In the genomic region with DNA sequence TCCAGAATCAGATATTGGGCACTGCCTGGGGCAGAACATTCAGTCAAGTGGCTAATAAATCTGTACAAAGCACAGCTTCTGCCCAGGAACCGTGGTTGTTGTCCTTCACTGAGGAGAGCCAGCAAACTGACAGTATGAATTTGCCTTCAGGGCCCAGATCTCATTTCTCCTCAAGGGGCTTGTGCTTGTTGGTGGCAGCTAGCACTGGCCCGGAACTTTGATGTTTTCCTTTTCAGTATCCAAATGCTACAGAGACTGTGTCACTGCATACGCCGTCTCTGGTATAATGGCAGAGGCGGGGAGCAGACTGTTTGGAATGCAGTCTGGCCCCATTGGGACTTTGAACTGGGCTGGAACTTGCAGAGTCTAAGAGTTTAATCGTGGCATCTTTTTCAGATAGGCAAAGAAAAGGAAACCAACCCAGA, we compare ENCODE assay signal across 1 cellular context.
TF ChIP-seq lines count a peak whose summit lies in the region.

No MANE protein-coding gene starts in this region.

TF ChIP-seq in HepG2, 621 proteins besides CTCF, POLR2A, EP300 and RAD21 (continued from another document and continues in another):
- TF ChIP-seq, protein P1, sequence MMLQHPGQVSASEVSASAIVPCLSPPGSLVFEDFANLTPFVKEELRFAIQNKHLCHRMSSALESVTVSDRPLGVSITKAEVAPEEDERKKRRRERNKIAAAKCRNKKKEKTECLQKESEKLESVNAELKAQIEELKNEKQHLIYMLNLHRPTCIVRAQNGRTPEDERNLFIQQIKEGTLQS (CRISPR knock-in tag; IDR thresholded peaks at IDR 0.05) = 0 out of 2 replicates have a peak, but pooled peaks have one; percentile 46
- TF ChIP-seq KLF16 (CRISPR knock-in tag; IDR thresholded peaks at IDR 0.05) (peak in 1 of 2 experiments; percentile 58; a peak in 1 of 4 replicates), ZNF562 (CRISPR knock-in tag; IDR thresholded peaks at IDR 0.05; ENCODE audit: borderline replicate concordance) (no peak), ZNF317 (CRISPR knock-in tag; IDR thresholded peaks at IDR 0.05) (no peak), TEAD3 (CRISPR knock-in tag; optimal IDR thresholded peaks at IDR 0.05; ENCODE audit: borderline replicate concordance) (peak; percentile 95), NRL (CRISPR knock-in tag; IDR thresholded peaks at IDR 0.05; ENCODE audit: borderline replicate concordance) (no peak), ZNF207 (IDR thresholded peaks at IDR 0.05; ENCODE audit: borderline replicate concordance) (no peak), SALL1 (CRISPR knock-in tag; IDR thresholded peaks at IDR 0.05) (peak; percentile 90), NFIC (IDR thresholded peaks at IDR 0.05; ENCODE audit: low read length) (peak; percentile 50; the same call in 1 of the 2 replicates), MIER2 (CRISPR knock-in tag; IDR thresholded peaks at IDR 0.05) (0 out of 2 replicates have a peak, but pooled peaks have one; percentile 14), HDAC1 (CRISPR knock-in tag; IDR thresholded peaks at IDR 0.05) (peak; percentile 75), YEATS2 (CRISPR knock-in tag; IDR thresholded peaks at IDR 0.05; ENCODE audit: borderline replicate concordance) (no peak), ZIK1 (CRISPR knock-in tag; IDR thresholded peaks at IDR 0.05; ENCODE audit: borderline replicate concordance, low read depth) (no peak), ZNF335 (CRISPR knock-in tag; IDR thresholded peaks at IDR 0.05) (no peak), ZBTB1 (CRISPR knock-in tag; IDR thresholded peaks at IDR 0.05; ENCODE audit: borderline replicate concordance) (no peak), PCBP1 (IDR thresholded peaks at IDR 0.05; ENCODE audit: borderline replicate concordance, low read depth, low read length) (no peak), ARID2 (CRISPR knock-in tag; IDR thresholded peaks at IDR 0.05; ENCODE audit: borderline replicate concordance) (no peak), NFE2L1 (CRISPR knock-in tag; IDR thresholded peaks at IDR 0.05; ENCODE audit: borderline replicate concordance) (no peak), RNF2 (conservative IDR thresholded peaks at IDR 0.05; ENCODE audit: low read depth) (no peak), JUNB (CRISPR knock-in tag; IDR thresholded peaks at IDR 0.05; ENCODE audit: borderline replicate concordance) (no peak), NFE2L2 (IDR thresholded peaks at IDR 0.05; ENCODE audit: low read length) (no peak), ETV5 (CRISPR knock-in tag; IDR thresholded peaks at IDR 0.05; ENCODE audit: borderline replicate concordance) (peak; percentile 59; the same call in 1 of the 2 replicates), ZNF101 (CRISPR knock-in tag; IDR thresholded peaks at IDR 0.05; ENCODE audit: borderline replicate concordance, low read depth) (no peak), ZNF878 (CRISPR knock-in tag; IDR thresholded peaks at IDR 0.05) (no peak), ZSCAN12 (CRISPR knock-in tag; IDR thresholded peaks at IDR 0.05) (no peak), MAF1 (CRISPR knock-in tag; IDR thresholded peaks at IDR 0.05; ENCODE audit: borderline replicate concordance) (no peak), MEF2D (CRISPR knock-in tag; IDR thresholded peaks at IDR 0.05) (no peak), SUZ12 (IDR thresholded peaks at IDR 0.05; ENCODE audit: low read depth, low read length) (no peak), ZNF619 (CRISPR knock-in tag; IDR thresholded peaks at IDR 0.05) (no peak), JUND (CRISPR knock-in tag; IDR thresholded peaks at IDR 0.05) (no peak), ZNF556 (CRISPR knock-in tag; IDR thresholded peaks at IDR 0.05; ENCODE audit: borderline replicate concordance) (peak; percentile 65; the same call in 1 of the 2 replicates), DNMT3B (CRISPR knock-in tag; conservative IDR thresholded peaks at IDR 0.05) (no peak)
- TF ChIP-seq, protein P2, sequence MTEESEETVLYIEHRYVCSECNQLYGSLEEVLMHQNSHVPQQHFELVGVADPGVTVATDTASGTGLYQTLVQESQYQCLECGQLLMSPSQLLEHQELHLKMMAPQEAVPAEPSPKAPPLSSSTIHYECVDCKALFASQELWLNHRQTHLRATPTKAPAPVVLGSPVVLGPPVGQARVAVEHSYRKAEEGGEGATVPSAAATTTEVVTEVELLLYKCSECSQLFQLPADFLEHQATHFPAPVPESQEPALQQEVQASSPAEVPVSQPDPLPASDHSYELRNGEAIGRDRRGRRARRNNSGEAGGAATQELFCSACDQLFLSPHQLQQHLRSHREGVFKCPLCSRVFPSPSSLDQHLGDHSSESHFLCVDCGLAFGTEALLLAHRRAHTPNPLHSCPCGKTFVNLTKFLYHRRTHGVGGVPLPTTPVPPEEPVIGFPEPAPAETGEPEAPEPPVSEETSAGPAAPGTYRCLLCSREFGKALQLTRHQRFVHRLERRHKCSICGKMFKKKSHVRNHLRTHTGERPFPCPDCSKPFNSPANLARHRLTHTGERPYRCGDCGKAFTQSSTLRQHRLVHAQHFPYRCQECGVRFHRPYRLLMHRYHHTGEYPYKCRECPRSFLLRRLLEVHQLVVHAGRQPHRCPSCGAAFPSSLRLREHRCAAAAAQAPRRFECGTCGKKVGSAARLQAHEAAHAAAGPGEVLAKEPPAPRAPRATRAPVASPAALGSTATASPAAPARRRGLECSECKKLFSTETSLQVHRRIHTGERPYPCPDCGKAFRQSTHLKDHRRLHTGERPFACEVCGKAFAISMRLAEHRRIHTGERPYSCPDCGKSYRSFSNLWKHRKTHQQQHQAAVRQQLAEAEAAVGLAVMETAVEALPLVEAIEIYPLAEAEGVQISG (CRISPR knock-in tag; IDR thresholded peaks at IDR 0.05) = peak; percentile 37; the same call in 1 of the 2 replicates
- TF ChIP-seq, protein P3, sequence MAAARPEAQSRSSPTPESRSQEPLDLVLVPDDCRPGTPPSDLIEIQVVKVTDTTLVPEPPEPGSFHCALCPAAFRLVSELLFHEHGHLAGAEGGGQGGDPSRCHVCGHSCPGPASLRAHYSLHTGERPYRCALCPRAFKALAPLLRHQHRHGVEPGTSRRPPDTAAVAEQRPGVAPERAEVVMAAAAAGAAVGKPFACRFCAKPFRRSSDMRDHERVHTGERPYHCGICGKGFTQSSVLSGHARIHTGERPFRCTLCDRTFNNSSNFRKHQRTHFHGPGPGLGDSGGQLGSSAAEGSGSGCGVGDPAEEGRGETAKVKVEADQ (CRISPR knock-in tag; IDR thresholded peaks at IDR 0.05; ENCODE audit: borderline replicate concordance) = no peak
- TF ChIP-seq, protein P4, sequence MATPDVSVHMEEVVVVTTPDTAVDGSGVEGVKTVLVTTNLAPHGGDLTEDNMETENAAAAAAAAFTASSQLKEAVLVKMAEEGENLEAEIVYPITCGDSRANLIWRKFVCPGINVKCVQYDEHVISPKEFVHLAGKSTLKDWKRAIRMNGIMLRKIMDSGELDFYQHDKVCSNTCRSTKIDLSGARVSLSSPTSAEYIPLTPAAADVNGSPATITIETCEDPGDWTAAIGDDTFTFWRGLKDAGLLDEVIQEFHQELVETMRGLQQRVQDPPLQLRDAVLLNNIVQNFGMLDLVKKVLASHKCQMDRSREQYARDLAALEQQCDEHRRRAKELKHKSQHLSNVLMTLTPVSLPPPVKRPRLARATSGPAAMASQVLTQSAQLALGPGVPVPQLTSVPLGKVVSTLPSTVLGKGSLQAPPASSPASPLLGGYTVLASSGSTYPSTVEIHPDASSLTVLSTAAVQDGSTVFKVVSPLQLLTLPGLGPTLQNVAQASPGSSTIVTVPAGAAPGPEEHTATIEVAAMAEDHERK (CRISPR knock-in tag; IDR thresholded peaks at IDR 0.05; ENCODE audit: low read depth) = no peak
- TF ChIP-seq, protein P5, sequence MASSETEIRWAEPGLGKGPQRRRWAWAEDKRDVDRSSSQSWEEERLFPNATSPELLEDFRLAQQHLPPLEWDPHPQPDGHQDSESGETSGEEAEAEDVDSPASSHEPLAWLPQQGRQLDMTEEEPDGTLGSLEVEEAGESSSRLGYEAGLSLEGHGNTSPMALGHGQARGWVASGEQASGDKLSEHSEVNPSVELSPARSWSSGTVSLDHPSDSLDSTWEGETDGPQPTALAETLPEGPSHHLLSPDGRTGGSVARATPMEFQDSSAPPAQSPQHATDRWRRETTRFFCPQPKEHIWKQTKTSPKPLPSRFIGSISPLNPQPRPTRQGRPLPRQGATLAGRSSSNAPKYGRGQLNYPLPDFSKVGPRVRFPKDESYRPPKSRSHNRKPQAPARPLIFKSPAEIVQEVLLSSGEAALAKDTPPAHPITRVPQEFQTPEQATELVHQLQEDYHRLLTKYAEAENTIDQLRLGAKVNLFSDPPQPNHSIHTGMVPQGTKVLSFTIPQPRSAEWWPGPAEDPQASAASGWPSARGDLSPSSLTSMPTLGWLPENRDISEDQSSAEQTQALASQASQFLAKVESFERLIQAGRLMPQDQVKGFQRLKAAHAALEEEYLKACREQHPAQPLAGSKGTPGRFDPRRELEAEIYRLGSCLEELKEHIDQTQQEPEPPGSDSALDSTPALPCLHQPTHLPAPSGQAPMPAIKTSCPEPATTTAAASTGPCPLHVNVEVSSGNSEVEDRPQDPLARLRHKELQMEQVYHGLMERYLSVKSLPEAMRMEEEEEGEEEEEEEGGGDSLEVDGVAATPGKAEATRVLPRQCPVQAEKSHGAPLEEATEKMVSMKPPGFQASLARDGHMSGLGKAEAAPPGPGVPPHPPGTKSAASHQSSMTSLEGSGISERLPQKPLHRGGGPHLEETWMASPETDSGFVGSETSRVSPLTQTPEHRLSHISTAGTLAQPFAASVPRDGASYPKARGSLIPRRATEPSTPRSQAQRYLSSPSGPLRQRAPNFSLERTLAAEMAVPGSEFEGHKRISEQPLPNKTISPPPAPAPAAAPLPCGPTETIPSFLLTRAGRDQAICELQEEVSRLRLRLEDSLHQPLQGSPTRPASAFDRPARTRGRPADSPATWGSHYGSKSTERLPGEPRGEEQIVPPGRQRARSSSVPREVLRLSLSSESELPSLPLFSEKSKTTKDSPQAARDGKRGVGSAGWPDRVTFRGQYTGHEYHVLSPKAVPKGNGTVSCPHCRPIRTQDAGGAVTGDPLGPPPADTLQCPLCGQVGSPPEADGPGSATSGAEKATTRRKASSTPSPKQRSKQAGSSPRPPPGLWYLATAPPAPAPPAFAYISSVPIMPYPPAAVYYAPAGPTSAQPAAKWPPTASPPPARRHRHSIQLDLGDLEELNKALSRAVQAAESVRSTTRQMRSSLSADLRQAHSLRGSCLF (CRISPR knock-in tag; IDR thresholded peaks at IDR 0.05; ENCODE audit: borderline replicate concordance) = no peak
- TF ChIP-seq, protein P6, sequence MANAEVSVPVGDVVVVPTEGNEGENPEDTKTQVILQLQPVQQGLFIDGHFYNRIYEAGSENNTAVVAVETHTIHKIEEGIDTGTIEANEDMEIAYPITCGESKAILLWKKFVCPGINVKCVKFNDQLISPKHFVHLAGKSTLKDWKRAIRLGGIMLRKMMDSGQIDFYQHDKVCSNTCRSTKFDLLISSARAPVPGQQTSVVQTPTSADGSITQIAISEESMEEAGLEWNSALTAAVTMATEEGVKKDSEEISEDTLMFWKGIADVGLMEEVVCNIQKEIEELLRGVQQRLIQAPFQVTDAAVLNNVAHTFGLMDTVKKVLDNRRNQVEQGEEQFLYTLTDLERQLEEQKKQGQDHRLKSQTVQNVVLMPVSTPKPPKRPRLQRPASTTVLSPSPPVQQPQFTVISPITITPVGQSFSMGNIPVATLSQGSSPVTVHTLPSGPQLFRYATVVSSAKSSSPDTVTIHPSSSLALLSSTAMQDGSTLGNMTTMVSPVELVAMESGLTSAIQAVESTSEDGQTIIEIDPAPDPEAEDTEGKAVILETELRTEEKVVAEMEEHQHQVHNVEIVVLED (CRISPR knock-in tag; IDR thresholded peaks at IDR 0.05; ENCODE audit: borderline replicate concordance) = no peak
- TF ChIP-seq, protein P7, sequence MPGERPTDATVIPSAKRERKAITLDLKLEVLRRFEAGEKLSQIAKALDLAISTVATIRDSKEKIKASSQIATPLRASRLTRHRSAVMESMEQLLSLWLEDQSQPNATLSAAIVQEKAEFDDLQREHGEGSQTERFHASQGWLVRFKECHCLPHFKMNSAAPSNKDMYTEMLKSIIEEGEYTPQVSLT (CRISPR knock-in tag; IDR thresholded peaks at IDR 0.05; ENCODE audit: borderline replicate concordance, low read depth) = no peak
- TF ChIP-seq, protein P8, sequence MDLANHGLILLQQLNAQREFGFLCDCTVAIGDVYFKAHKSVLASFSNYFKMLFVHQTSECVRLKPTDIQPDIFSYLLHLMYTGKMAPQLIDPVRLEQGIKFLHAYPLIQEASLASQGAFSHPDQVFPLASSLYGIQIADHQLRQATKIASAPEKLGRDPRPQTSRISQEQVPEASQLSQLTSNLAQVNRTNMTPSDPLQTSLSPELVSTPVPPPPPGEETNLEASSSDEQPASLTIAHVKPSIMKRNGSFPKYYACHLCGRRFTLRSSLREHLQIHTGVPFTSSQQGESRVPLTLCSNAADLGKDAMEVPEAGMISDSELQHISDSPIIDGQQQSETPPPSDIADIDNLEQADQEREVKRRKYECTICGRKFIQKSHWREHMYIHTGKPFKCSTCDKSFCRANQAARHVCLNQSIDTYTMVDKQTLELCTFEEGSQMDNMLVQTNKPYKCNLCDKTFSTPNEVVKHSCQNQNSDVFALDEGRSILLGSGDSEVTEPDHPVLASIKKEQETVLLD (CRISPR knock-in tag; IDR thresholded peaks at IDR 0.05; ENCODE audit: low read depth) = no peak
- TF ChIP-seq, protein P9, sequence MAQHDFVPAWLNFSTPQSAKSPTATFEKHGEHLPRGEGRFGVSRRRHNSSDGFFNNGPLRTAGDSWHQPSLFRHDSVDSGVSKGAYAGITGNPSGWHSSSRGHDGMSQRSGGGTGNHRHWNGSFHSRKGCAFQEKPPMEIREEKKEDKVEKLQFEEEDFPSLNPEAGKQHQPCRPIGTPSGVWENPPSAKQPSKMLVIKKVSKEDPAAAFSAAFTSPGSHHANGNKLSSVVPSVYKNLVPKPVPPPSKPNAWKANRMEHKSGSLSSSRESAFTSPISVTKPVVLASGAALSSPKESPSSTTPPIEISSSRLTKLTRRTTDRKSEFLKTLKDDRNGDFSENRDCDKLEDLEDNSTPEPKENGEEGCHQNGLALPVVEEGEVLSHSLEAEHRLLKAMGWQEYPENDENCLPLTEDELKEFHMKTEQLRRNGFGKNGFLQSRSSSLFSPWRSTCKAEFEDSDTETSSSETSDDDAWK (CRISPR knock-in tag; IDR thresholded peaks at IDR 0.05) = no peak
- TF ChIP-seq, protein P10, sequence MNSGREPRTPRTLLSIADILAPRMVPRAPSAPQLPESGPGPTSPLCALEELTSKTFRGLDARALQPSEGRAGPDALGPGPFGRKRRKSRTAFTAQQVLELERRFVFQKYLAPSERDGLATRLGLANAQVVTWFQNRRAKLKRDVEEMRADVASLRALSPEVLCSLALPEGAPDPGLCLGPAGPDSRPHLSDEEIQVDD (CRISPR knock-in tag; IDR thresholded peaks at IDR 0.05; ENCODE audit: borderline replicate concordance) = no peak
- TF ChIP-seq, protein P11, sequence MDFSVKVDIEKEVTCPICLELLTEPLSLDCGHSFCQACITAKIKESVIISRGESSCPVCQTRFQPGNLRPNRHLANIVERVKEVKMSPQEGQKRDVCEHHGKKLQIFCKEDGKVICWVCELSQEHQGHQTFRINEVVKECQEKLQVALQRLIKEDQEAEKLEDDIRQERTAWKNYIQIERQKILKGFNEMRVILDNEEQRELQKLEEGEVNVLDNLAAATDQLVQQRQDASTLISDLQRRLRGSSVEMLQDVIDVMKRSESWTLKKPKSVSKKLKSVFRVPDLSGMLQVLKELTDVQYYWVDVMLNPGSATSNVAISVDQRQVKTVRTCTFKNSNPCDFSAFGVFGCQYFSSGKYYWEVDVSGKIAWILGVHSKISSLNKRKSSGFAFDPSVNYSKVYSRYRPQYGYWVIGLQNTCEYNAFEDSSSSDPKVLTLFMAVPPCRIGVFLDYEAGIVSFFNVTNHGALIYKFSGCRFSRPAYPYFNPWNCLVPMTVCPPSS (IDR thresholded peaks at IDR 0.05) = no peak
